Comparison of ENCODE assay signal across 35 cellular contexts in the genomic region with DNA sequence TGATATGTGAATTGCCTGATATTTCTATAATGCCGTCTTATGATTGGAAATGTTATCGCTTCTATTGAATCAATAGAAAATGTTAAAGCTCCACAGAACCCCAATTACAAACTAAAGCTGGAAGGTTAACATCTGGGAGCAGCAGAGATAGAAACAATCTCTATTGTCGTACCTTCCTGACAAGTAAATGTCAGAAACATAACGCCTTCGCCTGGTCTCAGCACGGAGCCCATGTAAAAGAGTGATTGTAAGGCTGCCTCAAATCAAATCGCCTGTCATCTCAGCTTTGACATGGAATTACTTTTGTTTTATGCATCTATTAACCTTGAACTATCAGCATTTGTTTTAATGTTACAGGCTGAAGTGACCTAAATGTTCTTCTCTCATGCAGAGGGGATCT.
"Had no signal": no experiment of that assay in that cellular context is flagged by ENCODE, and none has a peak within 500 bp of the region (broad histone marks: within the 10 kb centered on the region; RNA-seq: fewer than 3 reads in every experiment).

No MANE protein-coding gene starts in this region.

- H3K27me3 ChIP-seq: MG63 had no signal

- DNase-seq: Karpas-422, Kasumi-1, MG63, MM.1S, MV-4-11, NCI-H1048, NCI-H1092, NCI-H1092 treated with DMSO at 0.1 percent for 48 hours, NCI-H1105, NCI-H1105 treated with DMSO at 0.1 percent for 48 hours, NCI-H1417, NCI-H1417 treated with DMSO at 0.1 percent for 48 hours, NCI-H1436, NCI-H1436 treated with DMSO at 0.1 percent for 48 hours, NCI-H146, NCI-H1694, NCI-H1694 treated with DMSO at 0.1 percent for 48 hours, NCI-H187, NCI-H187 treated with DMSO at 0.1 percent for 48 hours, NCI-H1930, NCI-H2029, NCI-H2029 treated with DMSO at 0.1 percent for 48 hours, NCI-H2081, NCI-H2081 treated with DMSO at 0.1 percent for 48 hours, NCI-H2107, NCI-H2171 treated with DMSO at 0.1 percent for 48 hours, NCI-H2227 treated with DMSO at 0.1 percent for 48 hours, NCI-H226, NCI-H345, NCI-H446, NCI-H446 treated with DMSO at 0.1 percent for 48 hours, NCI-H510A, NCI-H510A treated with DMSO at 0.1 percent for 48 hours, NCI-H524, NCI-H524 treated with DMSO at 0.1 percent for 48 hours had no signal

- H3K36me3 ChIP-seq: MG63 had no signal

- H3K4me3 ChIP-seq: MG63 had no signal
